Comparison of ENCODE assay signal across 9 cellular contexts in the genomic region with DNA sequence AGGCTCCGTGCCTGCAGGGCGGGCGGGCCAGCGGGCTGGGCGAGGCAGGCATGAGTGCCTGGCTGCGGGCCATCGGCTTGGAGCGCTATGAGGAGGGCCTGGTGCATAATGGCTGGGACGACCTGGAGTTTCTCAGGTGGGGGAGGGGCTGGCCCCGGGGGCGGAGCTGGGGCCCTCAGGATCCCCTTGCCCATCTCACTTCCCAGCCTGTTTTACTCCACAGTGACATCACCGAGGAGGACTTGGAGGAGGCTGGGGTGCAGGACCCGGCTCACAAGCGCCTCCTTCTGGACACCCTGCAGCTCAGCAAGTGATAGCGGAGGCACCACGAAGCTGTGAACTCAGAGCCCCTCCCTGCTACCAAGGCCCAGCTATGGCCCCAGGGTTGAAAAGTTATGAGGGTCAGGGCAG. TPM values are rescaled to one million over a fixed set of nuclear protein-coding genes. Genes with fewer than 3 reads are reported as not detected.
DNase-seq lines count a peak whose midpoint lies in the region; ATAC-seq and TF ChIP-seq lines count a peak whose summit lies in the region.
"Had no signal": no experiment of that assay in that cellular context is flagged by ENCODE, and none has a peak within 500 bp of the region (broad histone marks: within the 10 kb centered on the region; RNA-seq: fewer than 3 reads in every experiment).

No MANE protein-coding gene starts in this region.

- peaks cover 26 to 43% (median 35%) of the 10 kb centered on the region in 4 donors for H3K4me1 Mint-ChIP-seq in naive thymus-derived CD8-positive, alpha-beta T cell

- no peak overlapping the region for H3K4me3 Mint-ChIP-seq in naive thymus-derived CD8-positive, alpha-beta T cell

- H3K9me3 Mint-ChIP-seq in naive thymus-derived CD8-positive, alpha-beta T cell: peaks cover 0 to 3% (median 0%) of the 10 kb centered on the region in 9 donors
- H3K9me3 Mint-ChIP-seq: dendritic cell treated with granulocyte-macrophage colony-stimulating factor and Interleukin-4, amounts not matched to agents 40 ng/mL and 50 ng/mL, for 4 days had no signal

- DNase-seq in activated gamma-delta T cell treated with Interleukin-2 at 50 U/mL for 16 hours (peak; percentile 25), activated gamma-delta T cell (lab: John Stamatoyannopoulos, UW) (no peak), NCI-H1694 (lab: John Stamatoyannopoulos, UW) (peak; percentile 28), fibroblast of mammary gland (ENCODE audit: low read depth) (peak; percentile 77)
- DNase-seq in activated CD4-positive, alpha-beta T cell treated with anti-CD3 and anti-CD28 coated beads, Interleukin-2, amount 50 U/mL, for 48 hours: peak; percentile 65 to 66
- peak in 7 of 10 donors; percentile 18 to 50 (median 40) for DNase-seq in naive thymus-derived CD8-positive, alpha-beta T cell

- POLR2A ChIA-PET in naive thymus-derived CD8-positive, alpha-beta T cell (lab: Charles Lee): interaction anchor here (0.5 to 2.4 kb wide), 2 partner anchors 12 to 15 kb away, joined by 4 to 11 read pairs; no protein-coding TSS in a partner anchor

- peak; percentile 60 to 70 for ATAC-seq in naive thymus-derived CD8-positive, alpha-beta T cell
- ATAC-seq in HG02678 (IDR thresholded peaks at IDR 0.05; ENCODE audit: unreplicated experiment) (no peak), GM21515 (IDR thresholded peaks at IDR 0.05; ENCODE audit: unreplicated experiment) (no peak)

- peaks cover 21 to 40% (median 28%) of the 10 kb centered on the region in 5 donors for H3K27me3 Mint-ChIP-seq in naive thymus-derived CD8-positive, alpha-beta T cell

- peaks cover 0 to 29% (median 0%) of the 10 kb centered on the region in 3 donors for H3K36me3 Mint-ChIP-seq in naive thymus-derived CD8-positive, alpha-beta T cell

- H3K27ac Mint-ChIP-seq in naive thymus-derived CD8-positive, alpha-beta T cell: no peak overlapping the region

- no peak overlapping the region for H3K4me3 ChIP-seq in fibroblast of mammary gland (ENCODE audit: control insufficient read depth, low read depth, low read length)

- peak; percentile 77 for TF ChIP-seq CTCF in fibroblast of mammary gland (conservative IDR thresholded peaks at IDR 0.05; ENCODE audit: control insufficient read depth, insufficient read depth, low read depth, low read length)

RNA-seq across cellular contexts. Expression of gene PHOX2A, which starts 5.9 kb away (rescaled TPM):
- total RNA-seq in naive thymus-derived CD8-positive, alpha-beta T cell: not detected
- polyA plus RNA-seq in naive thymus-derived CD8-positive, alpha-beta T cell: not detected

RNA-seq across cellular contexts. Expression of gene INPPL1, which starts 13.5 kb away (rescaled TPM):
- 100 to 1,000 TPM; 154 to 162 TPM for total RNA-seq in naive thymus-derived CD8-positive, alpha-beta T cell
- 1 to 10 TPM; 6.0 to 8.6 (median 6.1) TPM for polyA plus RNA-seq in naive thymus-derived CD8-positive, alpha-beta T cell

RNA-seq across cellular contexts. Expression of gene FOLR2, which starts 21.5 kb away (rescaled TPM):
- total RNA-seq in naive thymus-derived CD8-positive, alpha-beta T cell: 1 to 10 TPM in 1 of 2 experiments, under 1 TPM in 1; 0.31 to 1.0 TPM
- not detected for polyA plus RNA-seq in naive thymus-derived CD8-positive, alpha-beta T cell

RNA-seq across cellular contexts. Expression of gene FOLR1, which starts 46.1 kb away (rescaled TPM):
- total RNA-seq in naive thymus-derived CD8-positive, alpha-beta T cell: not detected
- polyA plus RNA-seq in naive thymus-derived CD8-positive, alpha-beta T cell: not detected

Comparison
In these comparisons a context has a peak if more than half of its experiments do, and no peak if none do; other contexts are left out.
1. ATAC-seq: peak in naive thymus-derived CD8-positive, alpha-beta T cell (2 of 2); none in HG02678 (single experiment) and GM21515 (single experiment).